ENCODE assay signal across 1 cellular context in the genomic region with DNA sequence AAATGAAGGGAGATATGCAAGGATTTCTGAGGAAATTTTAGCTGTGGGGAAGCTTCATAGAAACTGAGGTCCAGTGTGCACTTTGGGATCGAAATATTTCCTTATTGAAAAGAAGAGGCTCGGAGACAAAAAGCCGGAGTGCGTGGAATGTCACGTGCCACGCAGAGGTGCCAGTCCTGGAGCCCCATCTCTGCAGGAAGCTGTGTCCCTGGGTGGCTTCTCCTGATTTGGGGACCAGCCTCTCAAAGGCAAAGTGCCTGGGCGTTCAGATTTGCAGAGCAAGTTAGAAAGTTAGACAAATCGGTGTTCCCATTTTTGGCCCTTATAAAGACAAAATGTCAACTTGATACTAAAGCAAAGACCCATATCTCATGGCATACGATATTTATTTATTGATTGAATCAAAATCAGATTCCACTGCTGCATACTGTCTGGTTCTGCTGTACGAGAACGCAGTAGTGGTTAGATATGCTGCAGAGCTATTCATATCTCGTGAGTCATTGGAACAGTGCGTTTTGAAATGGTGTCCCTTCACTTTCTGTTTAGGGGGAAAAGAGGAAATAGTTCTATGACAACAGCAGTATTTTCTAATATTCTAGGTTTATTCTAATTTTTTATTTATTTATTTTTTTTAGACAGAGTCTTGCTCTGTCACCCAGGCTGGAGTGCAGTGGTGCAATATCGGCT.
TF ChIP-seq lines count a peak whose summit lies in the region.

No MANE protein-coding gene starts in this region.

TF ChIP-seq in H1, 55 proteins besides CTCF, POLR2A, EP300 and RAD21 (continued from another document):
- TF ChIP-seq, protein P1, sequence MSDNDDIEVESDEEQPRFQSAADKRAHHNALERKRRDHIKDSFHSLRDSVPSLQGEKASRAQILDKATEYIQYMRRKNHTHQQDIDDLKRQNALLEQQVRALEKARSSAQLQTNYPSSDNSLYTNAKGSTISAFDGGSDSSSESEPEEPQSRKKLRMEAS (IDR thresholded peaks at IDR 0.05), result no peak
- no peak for TF ChIP-seq CREB1 (IDR thresholded peaks at IDR 0.05)
- TF ChIP-seq SIX5 (IDR thresholded peaks at IDR 0.05; ENCODE audit: low read depth, low read length), result no peak
- TF ChIP-seq, protein P2, sequence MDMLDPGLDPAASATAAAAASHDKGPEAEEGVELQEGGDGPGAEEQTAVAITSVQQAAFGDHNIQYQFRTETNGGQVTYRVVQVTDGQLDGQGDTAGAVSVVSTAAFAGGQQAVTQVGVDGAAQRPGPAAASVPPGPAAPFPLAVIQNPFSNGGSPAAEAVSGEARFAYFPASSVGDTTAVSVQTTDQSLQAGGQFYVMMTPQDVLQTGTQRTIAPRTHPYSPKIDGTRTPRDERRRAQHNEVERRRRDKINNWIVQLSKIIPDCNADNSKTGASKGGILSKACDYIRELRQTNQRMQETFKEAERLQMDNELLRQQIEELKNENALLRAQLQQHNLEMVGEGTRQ (IDR thresholded peaks at IDR 0.05; ENCODE audit: low read length), result no peak
- no peak for TF ChIP-seq PHF8 (conservative IDR thresholded peaks at IDR 0.05; ENCODE audit: low read depth, low read length)
- TF ChIP-seq, protein P3, sequence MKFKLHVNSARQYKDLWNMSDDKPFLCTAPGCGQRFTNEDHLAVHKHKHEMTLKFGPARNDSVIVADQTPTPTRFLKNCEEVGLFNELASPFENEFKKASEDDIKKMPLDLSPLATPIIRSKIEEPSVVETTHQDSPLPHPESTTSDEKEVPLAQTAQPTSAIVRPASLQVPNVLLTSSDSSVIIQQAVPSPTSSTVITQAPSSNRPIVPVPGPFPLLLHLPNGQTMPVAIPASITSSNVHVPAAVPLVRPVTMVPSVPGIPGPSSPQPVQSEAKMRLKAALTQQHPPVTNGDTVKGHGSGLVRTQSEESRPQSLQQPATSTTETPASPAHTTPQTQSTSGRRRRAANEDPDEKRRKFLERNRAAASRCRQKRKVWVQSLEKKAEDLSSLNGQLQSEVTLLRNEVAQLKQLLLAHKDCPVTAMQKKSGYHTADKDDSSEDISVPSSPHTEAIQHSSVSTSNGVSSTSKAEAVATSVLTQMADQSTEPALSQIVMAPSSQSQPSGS (IDR thresholded peaks at IDR 0.05; ENCODE audit: low read length), result no peak
- TF ChIP-seq SIN3A (conservative IDR thresholded peaks at IDR 0.05 in 1 of 2, IDR thresholded peaks at IDR 0.05 in 1 of 2; ENCODE audit: low read depth in 1 of 2, low read length in 2 of 2), result no peak
- TF ChIP-seq RNF2 (IDR thresholded peaks at IDR 0.05; ENCODE audit: borderline replicate concordance, low read depth, low read length, missing control alignments, poor library complexity, severe bottlenecking), result no peak
- no peak for TF ChIP-seq CTBP2 (IDR thresholded peaks at IDR 0.05; ENCODE audit: borderline replicate concordance, insufficient read depth, insufficient read length, low read length)
- TF ChIP-seq JUND (IDR thresholded peaks at IDR 0.05; ENCODE audit: low read length), result no peak
- no peak for TF ChIP-seq TEAD4 (IDR thresholded peaks at IDR 0.05; ENCODE audit: low read depth, low read length)
- no peak for TF ChIP-seq BRCA1 (IDR thresholded peaks at IDR 0.05; ENCODE audit: low read depth, low read length)
- no peak for TF ChIP-seq YY1 (IDR thresholded peaks at IDR 0.05; ENCODE audit: low read depth, low read length)
- no peak for TF ChIP-seq CBX5 (IDR thresholded peaks at IDR 0.05; ENCODE audit: low read depth, low read length)
- no peak for TF ChIP-seq KDM5A (IDR thresholded peaks at IDR 0.05; ENCODE audit: low read length)
